16 cellular contexts compared by ENCODE assay signal in genomic region chr15:62572797-62573196, GRCh38.
DNase-seq lines count a peak whose midpoint lies in the region; ATAC-seq and TF ChIP-seq lines count a peak whose summit lies in the region.
"Had no signal": no experiment of that assay in that cellular context is flagged by ENCODE, and none has a peak within 500 bp of the region (broad histone marks: within the 10 kb centered on the region; RNA-seq: fewer than 3 reads in every experiment).

No MANE protein-coding gene starts in this region.

- no peak for TF ChIP-seq POLR2A in gastroesophageal sphincter (IDR thresholded peaks at IDR 0.05)

- H3K4me3 Mint-ChIP-seq in GM23338: no peak overlapping the region
- H3K4me3 Mint-ChIP-seq in endodermal cell: no peak overlapping the region
- H3K4me3 Mint-ChIP-seq in nephron progenitor cell: no peak overlapping the region
- H3K4me3 Mint-ChIP-seq: CD8-positive, alpha-beta T cell had no signal

- H3K4me3 ChIP-seq in GM23338: no peak overlapping the region
- H3K4me3 ChIP-seq in endodermal cell (ENCODE audit: low read length): no peak overlapping the region
- H3K4me3 ChIP-seq in gastroesophageal sphincter: no peak overlapping the region
- H3K4me3 ChIP-seq: BLaER1 treated with 17β-estradiol and CSF1 and Interleukin-3, amounts not matched to agents 10 nM and 100 nM; HAP-1 had no signal

- in situ Hi-C loops in KBM-7 (cut with MboI; ENCODE audit: low pct_unique_long_range_greater_than_20kb, low sequenced_read_pairs): no loop called here

- H3K27me3 Mint-ChIP-seq in GM23338 (ENCODE audit: insufficient read depth, low read depth, poor library complexity) (peaks cover 16% of the 10 kb centered on the region), endodermal cell (ENCODE audit: insufficient read depth) (no peaks in the 10 kb centered on the region), nephron progenitor cell (ENCODE audit: low read depth, poor library complexity) (peaks cover 6% of the 10 kb centered on the region)

- ATAC-seq in GM23338: peak; percentile 97
- ATAC-seq in gastroesophageal sphincter: no peak
- no peak for ATAC-seq in HG02981 (IDR thresholded peaks at IDR 0.05; ENCODE audit: unreplicated experiment)
- ATAC-seq: CD8-positive, alpha-beta T cell; PC-3 had no signal

- no peaks in the 10 kb centered on the region for H3K36me3 Mint-ChIP-seq in GM23338 (ENCODE audit: low read depth)
- H3K36me3 Mint-ChIP-seq in endodermal cell (ENCODE audit: low read depth): peaks cover 12% of the 10 kb centered on the region
- H3K36me3 Mint-ChIP-seq in nephron progenitor cell (ENCODE audit: low read depth): peaks cover 4% of the 10 kb centered on the region
- H3K36me3 Mint-ChIP-seq: CD8-positive, alpha-beta T cell had no signal

- H3K79me2 ChIP-seq in GM23338 (replicated peaks; ENCODE audit: insufficient read depth): no peaks in the 10 kb centered on the region; the same call in 1 of the 2 replicates

- TF ChIP-seq CTCF in GM23338 (conservative IDR thresholded peaks at IDR 0.05; ENCODE audit: low read depth in 2 of 2) (peak in 1 of 2 experiments; percentile 31; a peak in 2 of 4 replicates), endodermal cell (conservative IDR thresholded peaks at IDR 0.05) (peak; percentile 62), nephron progenitor cell (IDR thresholded peaks at IDR 0.05) (no peak), gastroesophageal sphincter (IDR thresholded peaks at IDR 0.05) (no peak)

- H3K9ac ChIP-seq in endodermal cell (ENCODE audit: extremely low read depth, low read length, poor library complexity, severe bottlenecking): no peak overlapping the region
- H3K9ac ChIP-seq: BLaER1 treated with 17β-estradiol and CSF1 and Interleukin-3, amounts not matched to agents 10 nM and 100 nM had no signal

- H3K36me3 ChIP-seq in GM23338 (ENCODE audit: insufficient read depth): no peaks in the 10 kb centered on the region
- H3K36me3 ChIP-seq in endodermal cell (ENCODE audit: control insufficient read depth, insufficient read depth, low read length): peaks cover 7% of the 10 kb centered on the region
- H3K36me3 ChIP-seq in gastroesophageal sphincter: no peaks in the 10 kb centered on the region
- H3K36me3 ChIP-seq: BLaER1 treated with 17β-estradiol and CSF1 and Interleukin-3, amounts not matched to agents 10 nM and 100 nM; HAP-1 had no signal

- no peaks in the 10 kb centered on the region for H3K9me3 Mint-ChIP-seq in GM23338
- H3K9me3 Mint-ChIP-seq in endodermal cell: no peaks in the 10 kb centered on the region
- no peaks in the 10 kb centered on the region for H3K9me3 Mint-ChIP-seq in nephron progenitor cell
- H3K9me3 Mint-ChIP-seq: CD8-positive, alpha-beta T cell had no signal

- H3K27ac Mint-ChIP-seq in GM23338 (peak overlapping the region; percentile 39), endodermal cell (peak overlapping the region; percentile 80), nephron progenitor cell (peak overlapping the region; percentile 88)
- H3K27ac Mint-ChIP-seq: CD8-positive, alpha-beta T cell had no signal

- H3K4me1 ChIP-seq in GM23338 (ENCODE audit: insufficient read depth) (no peaks in the 10 kb centered on the region; the same call in 1 of the 2 replicates), endodermal cell (ENCODE audit: control insufficient read depth, insufficient read depth, low read length) (no peaks in the 10 kb centered on the region), gastroesophageal sphincter (no peaks in the 10 kb centered on the region)
- H3K4me1 ChIP-seq: HAP-1 had no signal

- no peak overlapping the region for H3K4me2 ChIP-seq in GM23338

- 90 to 100% methylated on average over 2 to 7 of the region's 7 CpGs for WGBS in endodermal cell (ENCODE audit: insufficient coverage in 1 of 2, insufficient read length in 1 of 2), 2 experiments
- WGBS in gastroesophageal sphincter (ENCODE audit: low coverage in 1 of 2), 2 donors: 88 to 96% methylated on average over 3 to 4 of the region's 7 CpGs

- H4K20me1 ChIP-seq in GM23338 (replicated peaks; ENCODE audit: insufficient read depth): no peaks in the 10 kb centered on the region
- H4K20me1 ChIP-seq: BLaER1 treated with 17β-estradiol and CSF1 and Interleukin-3, amounts not matched to agents 10 nM and 100 nM had no signal

- H3K27ac ChIP-seq in GM23338 (ENCODE audit: low read depth) (no peak overlapping the region), endodermal cell (ENCODE audit: low read depth, low read length) (no peak overlapping the region), gastroesophageal sphincter (no peak overlapping the region)
- H3K27ac ChIP-seq: BLaER1 treated with 17β-estradiol and CSF1 and Interleukin-3, amounts not matched to agents 10 nM and 100 nM had no signal

- no peaks in the 10 kb centered on the region for H3K9me2 ChIP-seq in GM23338 (ENCODE audit: insufficient read depth)

- no peak overlapping the region for H2AFZ ChIP-seq in GM23338

- no peaks in the 10 kb centered on the region for H3K9me3 ChIP-seq in endodermal cell (ENCODE audit: control insufficient read depth, low read length)
- H3K9me3 ChIP-seq in gastroesophageal sphincter: no peaks in the 10 kb centered on the region
- H3K9me3 ChIP-seq: BLaER1 treated with 17β-estradiol and CSF1 and Interleukin-3, amounts not matched to agents 10 nM and 100 nM; HAP-1 had no signal

- TF ChIP-seq EP300 in gastroesophageal sphincter (IDR thresholded peaks at IDR 0.05): no peak

- H3K4me1 Mint-ChIP-seq in GM23338 (peaks cover 19% of the 10 kb centered on the region), endodermal cell (peaks cover 22% of the 10 kb centered on the region), nephron progenitor cell (peaks cover 18% of the 10 kb centered on the region)

- peak; percentile 67 for DNase-seq in GM23338 (ENCODE audit: low spot score)
- peak; percentile 15 for DNase-seq in NCI-H526 treated with DMSO at 0.1 percent for 48 hours (lab: John Stamatoyannopoulos, UW)
- DNase-seq in endodermal cell: peak; percentile 86
- DNase-seq in nephron progenitor cell: no peak
- no peak for DNase-seq in KBM-7
- DNase-seq: CD8-positive, alpha-beta T cell; DMS79; NCI-H1105; NCI-H2081 treated with DMSO at 0.1 percent for 48 hours; NCI-H446 treated with DMSO at 0.1 percent for 48 hours; NCI-H748 treated with DMSO at 0.1 percent for 48 hours; PC-3 had no signal

- no peaks in the 10 kb centered on the region for H3K27me3 ChIP-seq in GM23338 (ENCODE audit: insufficient read depth)
- no peaks in the 10 kb centered on the region for H3K27me3 ChIP-seq in endodermal cell (ENCODE audit: control insufficient read depth, insufficient read depth, low read length, poor library complexity, severe bottlenecking)
- H3K27me3 ChIP-seq in gastroesophageal sphincter: no peaks in the 10 kb centered on the region
- H3K27me3 ChIP-seq: BLaER1 treated with 17β-estradiol and CSF1 and Interleukin-3, amounts not matched to agents 10 nM and 100 nM had no signal

- H3F3A ChIP-seq in GM23338 (replicated peaks; ENCODE audit: low read depth): no peaks in the 10 kb centered on the region

TF ChIP-seq in GM23338, 12 proteins besides CTCF, POLR2A, EP300 and RAD21 (continues in another document):
- TF ChIP-seq EZH2phosphoT487 (IDR thresholded peaks at IDR 0.05; ENCODE audit: unreplicated experiment) (no peak), EZH2 (IDR thresholded peaks at IDR 0.05; ENCODE audit: low read depth, unreplicated experiment) (no peak)

Comparison
In these comparisons a context has a peak if more than half of its experiments do, and no peak if none do; other contexts are left out.
1. DNase-seq: peak in GM23338 (single experiment), NCI-H526 treated with DMSO at 0.1 percent for 48 hours (single experiment) and endodermal cell (single experiment); none in nephron progenitor cell (single experiment) and KBM-7 (single experiment).
2. Peak in every context shown above with its lines, with median percentiles within 50 percentile points of each other: H3K27ac Mint-ChIP-seq.